Comparison of ENCODE assay signal across 12 cellular contexts in the genomic region with DNA sequence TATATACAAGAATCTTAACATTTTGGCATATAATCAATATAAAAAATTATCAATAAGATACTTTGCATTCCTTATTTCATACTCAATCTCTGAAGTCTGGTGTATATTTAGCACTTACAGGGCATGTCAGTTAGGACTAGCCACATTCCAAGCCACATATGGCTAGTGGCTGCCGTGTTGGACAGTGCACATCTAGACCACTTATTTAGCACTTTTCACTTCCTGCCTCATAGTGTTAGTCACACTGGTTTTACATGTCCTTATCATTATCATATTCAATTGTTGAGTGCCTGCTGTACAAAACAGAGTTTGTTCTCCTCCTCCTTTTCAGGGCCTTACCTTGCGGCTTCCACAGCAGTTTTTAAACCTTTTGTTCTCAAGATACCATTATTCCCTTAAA. TPM values are rescaled to one million over a fixed set of nuclear protein-coding genes. Genes with fewer than 3 reads are reported as not detected.
DNase-seq lines count a peak whose midpoint lies in the region; ATAC-seq and FAIRE-seq lines count a peak whose summit lies in the region.
"Had no signal": no experiment of that assay in that cellular context is flagged by ENCODE, and none has a peak within 500 bp of the region (broad histone marks: within the 10 kb centered on the region; RNA-seq: fewer than 3 reads in every experiment).

No MANE protein-coding gene starts in this region.

- peak; percentile 30 for ATAC-seq in HG02885 (IDR thresholded peaks at IDR 0.05; ENCODE audit: poor library complexity, unreplicated experiment)
- ATAC-seq in activated CD8-positive, alpha-beta T cell treated with anti-CD3 and anti-CD28 coated beads, Interleukin-2, amount 10 ng/mL, durations not matched to agents 7 days and 5 days = peak; percentile 16
- no peak for ATAC-seq in HG03025 (IDR thresholded peaks at IDR 0.05; ENCODE audit: low FRiP score, unreplicated experiment)
- ATAC-seq in HG03280 (IDR thresholded peaks at IDR 0.05; ENCODE audit: unreplicated experiment) = no peak

- H3K4me3 Mint-ChIP-seq in activated CD8-positive, alpha-beta T cell treated with anti-CD3 and anti-CD28 coated beads, Interleukin-2, amount 10 ng/mL, durations not matched to agents 7 days and 5 days = peak overlapping the region; percentile 10

- no peaks in the 10 kb centered on the region for H3K27me3 Mint-ChIP-seq in activated CD8-positive, alpha-beta T cell treated with anti-CD3 and anti-CD28 coated beads, Interleukin-2, amount 10 ng/mL, durations not matched to agents 7 days and 5 days (ENCODE audit: low read depth)

- peaks cover 24% of the 10 kb centered on the region for H3K36me3 Mint-ChIP-seq in activated CD8-positive, alpha-beta T cell treated with anti-CD3 and anti-CD28 coated beads, Interleukin-2, amount 10 ng/mL, durations not matched to agents 7 days and 5 days (ENCODE audit: low read depth)

- peak overlapping the region; percentile 66 for H3K27ac Mint-ChIP-seq in activated CD8-positive, alpha-beta T cell treated with anti-CD3 and anti-CD28 coated beads, Interleukin-2, amount 10 ng/mL, durations not matched to agents 7 days and 5 days

- FAIRE-seq in islet of Langerhans (lab: Jason Lieb, UNC) = peak; percentile 21
- FAIRE-seq: frontal cortex, H1 had no signal

- POLR2A ChIA-PET in activated CD8-positive, alpha-beta T cell treated with anti-CD3 and anti-CD28 coated beads, Interleukin-2, amount 10 ng/mL, durations not matched to agents 7 days and 5 days (lab: Charles Lee) = interaction anchor here (5.0 kb wide), 1 partner anchor 89 kb away, joined by 165 read pairs; no protein-coding TSS in a partner anchor

- DNase-seq in DMS53 treated with DMSO at 0.1 percent for 48 hours (lab: John Stamatoyannopoulos, UW; ENCODE audit: unreplicated experiment) (peak; percentile 25), amniotic stem cell (lab: John Stamatoyannopoulos, UW) (no peak)
- DNase-seq in activated CD8-positive, alpha-beta T cell treated with anti-CD3 and anti-CD28 coated beads, Interleukin-2, amount 10 ng/mL, durations not matched to agents 7 days and 5 days = peak; percentile 46
- no peak for DNase-seq in stimulated activated CD8-positive, alpha-beta memory T cell treated with anti-CD3 and anti-CD28 coated beads, Interleukin-4, amount 100 ng/mL, for 48 hours
- DNase-seq: activated naive CD4-positive, alpha-beta T cell; nucleus accumbens had no signal

- H3K9me3 Mint-ChIP-seq in activated CD8-positive, alpha-beta T cell treated with anti-CD3 and anti-CD28 coated beads, Interleukin-2, amount 10 ng/mL, durations not matched to agents 7 days and 5 days (ENCODE audit: insufficient read depth) = no peaks in the 10 kb centered on the region

- CTCF ChIA-PET in activated CD8-positive, alpha-beta T cell treated with anti-CD3 and anti-CD28 coated beads, Interleukin-2, amount 10 ng/mL, durations not matched to agents 7 days and 5 days (lab: Charles Lee) = interaction anchor here (20.5 kb wide), 1 partner anchor 98 kb away, joined by 1116 read pairs; no protein-coding TSS in a partner anchor

- H3K4me1 Mint-ChIP-seq in activated CD8-positive, alpha-beta T cell treated with anti-CD3 and anti-CD28 coated beads, Interleukin-2, amount 10 ng/mL, durations not matched to agents 7 days and 5 days (ENCODE audit: low read depth) = peaks cover 59% of the 10 kb centered on the region

RNA-seq across cellular contexts. Expression of a gene that starts 2.0 kb away (rescaled TPM):
- 100 to 1,000 TPM; 154 to 157 TPM for total RNA-seq in activated CD8-positive, alpha-beta T cell treated with anti-CD3 and anti-CD28 coated beads, Interleukin-2, amount 10 ng/mL, durations not matched to agents 7 days and 5 days

Comparison
In these comparisons a context has a peak if more than half of its experiments do, and no peak if none do; other contexts are left out.
1. DNase-seq: peak in DMS53 treated with DMSO at 0.1 percent for 48 hours (single experiment) and activated CD8-positive, alpha-beta T cell treated with anti-CD3 and anti-CD28 coated beads, Interleukin-2, amount 10 ng/mL, durations not matched to agents 7 days and 5 days (single experiment); none in amniotic stem cell (single experiment) and stimulated activated CD8-positive, alpha-beta memory T cell treated with anti-CD3 and anti-CD28 coated beads, Interleukin-4, amount 100 ng/mL, for 48 hours (single experiment).
2. ATAC-seq: peak in HG02885 (single experiment) and activated CD8-positive, alpha-beta T cell treated with anti-CD3 and anti-CD28 coated beads, Interleukin-2, amount 10 ng/mL, durations not matched to agents 7 days and 5 days (single experiment); none in HG03025 (single experiment) and HG03280 (single experiment).